In the genomic region with DNA sequence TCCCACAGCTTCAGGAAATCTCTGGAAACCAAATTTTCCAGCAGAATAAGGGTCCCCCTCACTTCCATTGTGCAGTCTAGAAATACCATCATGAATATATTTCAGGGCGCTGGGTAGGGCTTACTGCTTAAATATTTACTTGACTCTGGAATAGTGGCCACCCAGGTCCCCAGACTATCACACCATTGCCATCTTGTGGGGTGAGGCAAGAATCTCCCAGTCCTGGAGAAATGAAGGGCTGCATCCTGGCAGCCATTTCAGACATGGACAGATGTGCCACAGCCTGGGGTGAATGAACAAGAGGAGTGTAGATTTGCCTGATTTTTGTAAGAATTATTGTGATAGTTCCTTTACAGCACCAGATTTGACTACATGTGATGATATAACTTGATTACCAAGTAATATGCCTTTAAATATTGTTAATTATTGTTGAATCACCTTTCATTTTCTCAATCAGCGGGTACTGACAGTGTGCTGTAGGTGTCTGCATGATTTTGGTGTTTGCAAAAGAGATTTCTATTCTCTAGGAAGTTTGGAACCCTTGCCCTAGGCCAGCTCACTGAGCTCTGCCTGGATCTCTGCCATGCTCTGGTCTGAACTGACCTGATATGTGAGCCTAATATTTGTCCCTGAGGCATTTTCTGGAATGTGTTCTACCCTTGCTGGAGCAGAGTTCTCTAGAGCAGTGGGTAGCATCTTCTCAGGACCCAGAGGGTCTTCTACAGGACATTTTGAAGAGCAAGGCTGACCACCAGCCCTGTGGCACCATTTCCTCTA, we compare ENCODE assay signal across 8 cellular contexts.
DNase-seq lines count a peak whose midpoint lies in the region; ATAC-seq and FAIRE-seq lines count a peak whose summit lies in the region.

No MANE protein-coding gene starts in this region.

- H4K8ac ChIP-seq in mesenchymal stem cell (ENCODE audit: low read length) = no peak overlapping the region

- H3K79me1 ChIP-seq in mesenchymal stem cell (replicated peaks; ENCODE audit: low read length, poor library complexity, severe bottlenecking) = no peaks in the 10 kb centered on the region

- no peak overlapping the region for H2AFZ ChIP-seq in mesenchymal stem cell (ENCODE audit: low read depth, low read length)

- no peak overlapping the region for H2BK120ac ChIP-seq in mesenchymal stem cell (ENCODE audit: low read depth, low read length)

- peak; percentile 60 for DNase-seq in GDM1 (lab: John Stamatoyannopoulos, UW)
- peak; percentile 3 for DNase-seq in HT1080 (ENCODE audit: low read depth)
- peak; percentile 26 for DNase-seq in astrocyte of the hippocampus (ENCODE audit: low read depth, low spot score)
- DNase-seq in mesenchymal stem cell = peak; percentile 5
- DNase-seq in hepatic stellate cell (ENCODE audit: low spot score) = no peak
- DNase-seq in RCC 7860 (ENCODE audit: low spot score) = no peak
- DNase-seq in RPMI8226 = no peak

- H2AK5ac ChIP-seq in mesenchymal stem cell (ENCODE audit: low read length, severe bottlenecking) = no peak overlapping the region

- no peak overlapping the region for H3K4ac ChIP-seq in mesenchymal stem cell (ENCODE audit: low read depth in 1 of 2, low read length in 2 of 2)

- no peak overlapping the region for H3K9ac ChIP-seq in mesenchymal stem cell (ENCODE audit: low read length)

- H3K4me3 ChIP-seq in mesenchymal stem cell (ENCODE audit: insufficient read depth in 1 of 2, low read depth in 1 of 2, low read length in 2 of 2) = no peak overlapping the region

- no peak overlapping the region for H3K14ac ChIP-seq in mesenchymal stem cell (ENCODE audit: low read length in 2 of 2)

- no peak overlapping the region for H3K23ac ChIP-seq in mesenchymal stem cell (ENCODE audit: low read length in 2 of 2)

- no peaks in the 10 kb centered on the region for H3K36me3 ChIP-seq in mesenchymal stem cell (ENCODE audit: control insufficient read depth in 1 of 2, insufficient read depth in 2 of 2, low read depth in 1 of 2, low read length in 2 of 2)

- no peak overlapping the region for H3K4me2 ChIP-seq in mesenchymal stem cell (ENCODE audit: low read length, poor library complexity, severe bottlenecking)

- H3K4me1 ChIP-seq in mesenchymal stem cell (ENCODE audit: control insufficient read depth, insufficient read depth, low read depth, low read length) = no peaks in the 10 kb centered on the region

- H2BK15ac ChIP-seq in mesenchymal stem cell (ENCODE audit: low read depth, poor library complexity, severe bottlenecking) = no peak overlapping the region

- H3K18ac ChIP-seq in mesenchymal stem cell (ENCODE audit: low read depth in 1 of 2, low read length in 2 of 2) = no peak overlapping the region

- no peak overlapping the region for H2BK5ac ChIP-seq in mesenchymal stem cell (ENCODE audit: low read depth, low read length, poor library complexity, severe bottlenecking)

- ATAC-seq in HG03520 (IDR thresholded peaks at IDR 0.05; ENCODE audit: unreplicated experiment) = no peak

- H2BK12ac ChIP-seq in mesenchymal stem cell (ENCODE audit: low read length in 2 of 2) = no peak overlapping the region

- no peak overlapping the region for H3K27ac ChIP-seq in mesenchymal stem cell (ENCODE audit: low read length, poor library complexity, severe bottlenecking)

- no peak for FAIRE-seq in RCC 7860 (lab: Jason Lieb, UNC)

- peaks cover 0 to 12% of the 10 kb centered on the region in 2 experiments for H3K27me3 ChIP-seq in mesenchymal stem cell (ENCODE audit: control insufficient read depth in 1 of 2, insufficient read depth in 1 of 2, low read length in 2 of 2)

- no peaks in the 10 kb centered on the region for H3K9me3 ChIP-seq in mesenchymal stem cell (ENCODE audit: control insufficient read depth, low read length)

- no peak overlapping the region for H4K91ac ChIP-seq in mesenchymal stem cell (ENCODE audit: low read length)

- WGBS in mesenchymal stem cell = 84% methylated on average over 2 of the region's 2 CpGs

Comparison
In these comparisons a context has a peak if more than half of its experiments do, and no peak if none do; other contexts are left out.
1. DNase-seq: peak in GDM1 (single experiment), HT1080 (single experiment), astrocyte of the hippocampus (single experiment) and mesenchymal stem cell (single experiment); none in hepatic stellate cell (single experiment), RCC 7860 (single experiment) and RPMI8226 (single experiment).